Comparison of ENCODE assay signal across 33 cellular contexts in genomic region chr4:1180663-1181062, GRCh38. TPM values are rescaled to one million over a fixed set of nuclear protein-coding genes. Genes with fewer than 3 reads are reported as not detected.
"Had no signal": no experiment of that assay in that cellular context is flagged by ENCODE, and none has a peak within 500 bp of the region (broad histone marks: within the 10 kb centered on the region; RNA-seq: fewer than 3 reads in every experiment).

No MANE protein-coding gene starts in this region.

- H3K27ac Mint-ChIP-seq: activated CD4-positive, alpha-beta memory T cell treated with anti-CD3 and anti-CD28 coated beads for 36 hours; activated CD4-positive, alpha-beta T cell treated with anti-CD3 and anti-CD28 coated beads for 36 hours; activated CD4-positive, alpha-beta T cell treated with anti-CD3 and anti-CD28 coated beads, Interleukin-2, amount 10 ng/mL, durations not matched to agents 24 days and 14 days; activated CD8-positive, alpha-beta memory T cell treated with anti-CD3 and anti-CD28 coated beads, Interleukin-2, amount 10 ng/mL, durations not matched to agents 7 days and 5 days; activated CD8-positive, alpha-beta T cell treated with anti-CD3 and anti-CD28 coated beads, Interleukin-2, amount 10 ng/mL, durations not matched to agents 7 days and 5 days; activated naive CD4-positive, alpha-beta T cell treated with anti-CD3 and anti-CD28 coated beads for 36 hours; activated naive CD8-positive, alpha-beta T cell; activated T-helper 1 cell treated with anti-CD3 and anti-CD28 coated beads, Interleukin-12 subunit alpha, Interleukin-12 subunit beta, Interleukin-2, Interleukin-4 antibody, amounts not matched to agents 30 ng/mL and 10 ng/mL and 1 ng/mL, durations not matched to agents 14 hours and 24 hours and 36 hours; activated T-helper 2 cell treated with anti-CD3 and anti-CD28 coated beads, Interferon-gamma antibody, Interleukin-2, Interleukin-4, amounts not matched to agents 10 μg/mL and 5 μg/mL and 100 μg/mL, durations not matched to agents 14 hours and 24 hours and 36 hours; T-helper 17 cell; T-helper 2 cell treated with Interferon-gamma antibody and Interleukin-4, amounts not matched to agents 5 μg/mL and 100 μg/mL, for 36 hours had no signal

- H3K36me3 ChIP-seq: brain microvascular endothelial cell, colonic mucosa, esophagus squamous epithelium, gastroesophageal sphincter had no signal

- DNase-seq: activated CD4-positive, alpha-beta memory T cell treated with anti-CD3 and anti-CD28 coated beads for 36 hours; activated CD4-positive, alpha-beta T cell treated with anti-CD3 and anti-CD28 coated beads for 36 hours; activated CD4-positive, alpha-beta T cell treated with anti-CD3 and anti-CD28 coated beads, Interleukin-2, amount 10 ng/mL, durations not matched to agents 24 days and 14 days; activated CD4-positive, CD25-positive, alpha-beta regulatory T cell; activated CD4-positive, CD25-positive, alpha-beta regulatory T cell treated with anti-CD3 and anti-CD28 coated beads, Interleukin-2, amount 50 U/mL, for 72 hours; activated CD8-positive, alpha-beta memory T cell treated with anti-CD3 and anti-CD28 coated beads, Interleukin-2, amount 10 ng/mL, durations not matched to agents 7 days and 5 days; activated CD8-positive, alpha-beta memory T cell treated with anti-CD3 and anti-CD28 coated beads, Interleukin-2, amount 50 U/mL, for 4 hours; activated CD8-positive, alpha-beta T cell treated with anti-CD3 and anti-CD28 coated beads, Interleukin-2, amount 10 ng/mL, durations not matched to agents 7 days and 5 days; activated effector memory CD4-positive, alpha-beta T cell treated with anti-CD3 and anti-CD28 coated beads, Interleukin-2, amount 50 U/mL, for 16 hours; activated naive CD4-positive, alpha-beta T cell treated with anti-CD3 and anti-CD28 coated beads for 36 hours; activated T-cell treated with anti-CD3 and anti-CD28 coated beads, Interleukin-2, amount 50 U/mL, for 1 hour; activated T-cell treated with anti-CD3 and anti-CD28 coated beads, Interleukin-2, amount 50 U/mL, for 48 hours; amniotic stem cell; anterior cingulate cortex; brain microvascular endothelial cell; central memory CD4-positive, alpha-beta T cell; cerebellar nuclear complex; colonic mucosa; dorsolateral prefrontal cortex; effector memory CD4-positive, alpha-beta T cell; esophagus squamous epithelium; foreskin melanocyte; head of caudate nucleus; T-helper 1 cell; T-helper 17 cell; T1000 had no signal

- H3K9me3 ChIP-seq: colonic mucosa had no signal

- H3K27me3 ChIP-seq: brain microvascular endothelial cell, colonic mucosa, esophagus squamous epithelium, gastroesophageal sphincter had no signal

- H3K4me3 Mint-ChIP-seq: activated CD4-positive, alpha-beta memory T cell treated with anti-CD3 and anti-CD28 coated beads for 36 hours; activated CD4-positive, alpha-beta T cell treated with anti-CD3 and anti-CD28 coated beads for 36 hours; activated CD4-positive, alpha-beta T cell treated with anti-CD3 and anti-CD28 coated beads, Interleukin-2, amount 10 ng/mL, durations not matched to agents 24 days and 14 days; activated CD8-positive, alpha-beta memory T cell treated with anti-CD3 and anti-CD28 coated beads, Interleukin-2, amount 10 ng/mL, durations not matched to agents 7 days and 5 days; activated CD8-positive, alpha-beta T cell treated with anti-CD3 and anti-CD28 coated beads, Interleukin-2, amount 10 ng/mL, durations not matched to agents 7 days and 5 days; activated naive CD4-positive, alpha-beta T cell treated with anti-CD3 and anti-CD28 coated beads for 36 hours; activated naive CD8-positive, alpha-beta T cell; activated T-helper 1 cell treated with anti-CD3 and anti-CD28 coated beads, Interleukin-12 subunit alpha, Interleukin-12 subunit beta, Interleukin-2, Interleukin-4 antibody, amounts not matched to agents 30 ng/mL and 10 ng/mL and 1 ng/mL, durations not matched to agents 14 hours and 24 hours and 36 hours; T-helper 17 cell; T-helper 2 cell treated with Interferon-gamma antibody and Interleukin-4, amounts not matched to agents 5 μg/mL and 100 μg/mL, for 36 hours had no signal

- H3K4me1 ChIP-seq: colonic mucosa had no signal

- ATAC-seq: activated CD4-positive, alpha-beta T cell treated with anti-CD3 and anti-CD28 coated beads for 36 hours; activated CD8-positive, alpha-beta memory T cell treated with anti-CD3 and anti-CD28 coated beads, Interleukin-2, amount 10 ng/mL, durations not matched to agents 7 days and 5 days; activated CD8-positive, alpha-beta T cell treated with anti-CD3 and anti-CD28 coated beads, Interleukin-2, amount 10 ng/mL, durations not matched to agents 7 days and 5 days; gastroesophageal sphincter; T-helper 17 cell had no signal

- H3K27ac ChIP-seq: brain microvascular endothelial cell, colonic mucosa, dorsolateral prefrontal cortex, epithelial cell of prostate, esophagus squamous epithelium, gastroesophageal sphincter had no signal

- H3K27me3 Mint-ChIP-seq: activated CD4-positive, alpha-beta T cell treated with anti-CD3 and anti-CD28 coated beads, Interleukin-2, amount 10 ng/mL, durations not matched to agents 24 days and 14 days; activated CD8-positive, alpha-beta memory T cell treated with anti-CD3 and anti-CD28 coated beads, Interleukin-2, amount 10 ng/mL, durations not matched to agents 7 days and 5 days; activated naive CD8-positive, alpha-beta T cell; T-helper 17 cell had no signal

- H3K4me3 ChIP-seq: colonic mucosa, dorsolateral prefrontal cortex, esophagus squamous epithelium, gastroesophageal sphincter had no signal

RNA-seq across cellular contexts. Expression of gene SPON2, which starts 8.3 kb away (rescaled TPM):
- total RNA-seq: endothelial cell of umbilical vein had no signal
